17 cellular contexts compared by ENCODE assay signal in the genomic region with DNA sequence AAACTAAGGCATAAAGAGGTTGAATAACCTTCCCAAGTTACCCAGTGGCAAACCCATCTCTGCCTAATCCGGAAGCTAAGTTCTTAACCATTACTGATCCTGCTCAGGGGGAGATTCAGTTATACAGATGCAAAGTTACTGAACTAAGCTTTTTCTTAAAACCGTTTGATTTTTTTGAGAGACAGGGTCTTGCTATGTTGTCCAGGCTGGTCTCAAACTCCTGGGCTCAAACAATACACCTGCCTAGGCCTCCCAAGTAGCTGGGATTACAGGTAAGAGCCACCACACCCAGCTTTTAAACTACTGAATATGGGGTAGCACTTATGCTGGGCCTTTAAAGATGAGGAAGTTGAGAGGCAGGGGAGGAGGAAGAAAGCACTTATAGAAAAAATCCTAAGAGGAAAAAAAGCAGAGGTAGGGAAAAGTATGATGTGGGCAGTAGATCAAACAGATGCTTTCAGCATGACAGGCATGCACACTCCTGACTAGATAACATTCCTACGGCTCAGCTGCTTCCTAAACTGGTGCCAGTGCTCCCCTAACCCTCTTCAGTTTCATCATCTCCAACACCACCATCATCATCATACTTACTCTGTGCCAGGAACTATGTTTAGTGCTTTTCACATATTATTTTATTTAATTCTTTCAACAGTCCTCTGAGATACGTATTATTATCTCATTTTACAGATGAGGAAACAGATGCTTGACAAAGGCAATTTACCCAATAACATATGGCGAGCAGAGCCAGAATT. TPM values are rescaled to one million over a fixed set of nuclear protein-coding genes. Genes with fewer than 3 reads are reported as not detected.
DNase-seq lines count a peak whose midpoint lies in the region; ATAC-seq and TF ChIP-seq lines count a peak whose summit lies in the region.
"Had no signal": no experiment of that assay in that cellular context is flagged by ENCODE, and none has a peak within 500 bp of the region (broad histone marks: within the 10 kb centered on the region; RNA-seq: fewer than 3 reads in every experiment).

No MANE protein-coding gene starts in this region.

- peak overlapping the region; percentile 4 for H3K27ac Mint-ChIP-seq in activated T-cell treated with anti-CD3 and anti-CD28 coated beads, Interleukin-2, amount 50 U/mL, for 24 hours
- H3K27ac Mint-ChIP-seq in activated T-cell treated with anti-CD3 and anti-CD28 coated beads, Interleukin-2, amount 50 U/mL, for 72 hours: no peak overlapping the region

- peak overlapping the region; percentile 24 for H3K4me3 ChIP-seq in thymus (ENCODE audit: low read length)
- H3K4me3 ChIP-seq in WERI-Rb-1 (ENCODE audit: low read depth, low read length): no peak overlapping the region
- H3K4me3 ChIP-seq: upper lobe of left lung had no signal

- peaks cover 22% of the 10 kb centered on the region for H3K36me3 Mint-ChIP-seq in activated T-cell treated with anti-CD3 and anti-CD28 coated beads, Interleukin-2, amount 50 U/mL, for 24 hours (ENCODE audit: low read depth)
- H3K36me3 Mint-ChIP-seq in activated T-cell treated with anti-CD3 and anti-CD28 coated beads, Interleukin-2, amount 50 U/mL, for 72 hours (ENCODE audit: insufficient read depth in 2 of 2): peaks cover 1 to 2% of the 10 kb centered on the region in 2 donors

- no peak overlapping the region for H3K4me3 Mint-ChIP-seq in activated T-cell treated with anti-CD3 and anti-CD28 coated beads, Interleukin-2, amount 50 U/mL, for 24 hours
- no peak overlapping the region for H3K4me3 Mint-ChIP-seq in activated T-cell treated with anti-CD3 and anti-CD28 coated beads, Interleukin-2, amount 50 U/mL, for 72 hours

- H3K27me3 Mint-ChIP-seq in activated T-cell treated with anti-CD3 and anti-CD28 coated beads, Interleukin-2, amount 50 U/mL, for 24 hours: no peaks in the 10 kb centered on the region
- H3K27me3 Mint-ChIP-seq in activated T-cell treated with anti-CD3 and anti-CD28 coated beads, Interleukin-2, amount 50 U/mL, for 72 hours (ENCODE audit: low read depth): no peaks in the 10 kb centered on the region

- no peaks in the 10 kb centered on the region for H3K27me3 ChIP-seq in foreskin keratinocyte
- no peaks in the 10 kb centered on the region for H3K27me3 ChIP-seq in thymus (ENCODE audit: control insufficient read depth, insufficient read depth)
- no peaks in the 10 kb centered on the region for H3K27me3 ChIP-seq in WERI-Rb-1 (ENCODE audit: insufficient read depth, low read depth, severe bottlenecking)
- H3K27me3 ChIP-seq: upper lobe of left lung had no signal

- H3K36me3 ChIP-seq in thymus (ENCODE audit: control insufficient read depth, insufficient read depth): peaks cover 8% of the 10 kb centered on the region
- H3K36me3 ChIP-seq in WERI-Rb-1: no peaks in the 10 kb centered on the region

- no peak for DNase-seq in activated T-cell treated with anti-CD3 and anti-CD28 coated beads, Interleukin-2, amount 50 U/mL, for 24 hours
- no peak for DNase-seq in activated T-cell treated with anti-CD3 and anti-CD28 coated beads, Interleukin-2, amount 50 U/mL, for 72 hours
- peak; percentile 19 for DNase-seq in RPMI7951 (ENCODE audit: low read depth)
- peak; percentile 20 to 63 for DNase-seq in foreskin keratinocyte
- no peak for DNase-seq in COLO668 (lab: John Stamatoyannopoulos, UW; ENCODE audit: unreplicated experiment)
- DNase-seq in WERI-Rb-1: no peak
- DNase-seq: ACHN; activated CD4-positive, alpha-beta T cell treated with anti-CD3 and anti-CD28 coated beads, Interleukin-2, amount 50 U/mL, for 48 hours; activated gamma-delta T cell treated with Interleukin-2 at 50 U/mL for 16 hours; cerebellar nuclear complex; DMS79 treated with DMSO at 0.1 percent for 48 hours; erythroblast; mesenchymal stem cell; stimulated activated CD8-positive, alpha-beta memory T cell treated with anti-CD3 and anti-CD28 coated beads, Interleukin-4, amount 100 ng/mL, for 48 hours; upper lobe of left lung had no signal

- ATAC-seq in activated T-cell treated with anti-CD3 and anti-CD28 coated beads, Interleukin-2, amount 50 U/mL, for 72 hours (replicated peaks in 1 of 2): no peak
- ATAC-seq in foreskin keratinocyte (no peak), HG02759 (IDR thresholded peaks at IDR 0.05; ENCODE audit: unreplicated experiment) (no peak)

- H3K4me1 ChIP-seq in foreskin keratinocyte (peaks cover 4% of the 10 kb centered on the region), thymus (ENCODE audit: control insufficient read depth, insufficient read depth, low read length) (peaks cover 41% of the 10 kb centered on the region)

- H3K27ac ChIP-seq in foreskin keratinocyte: no peak overlapping the region
- peak overlapping the region; percentile 80 for H3K27ac ChIP-seq in thymus (ENCODE audit: low read depth)
- H3K27ac ChIP-seq in WERI-Rb-1: no peak overlapping the region; the same call in 1 of the 2 replicates
- H3K27ac ChIP-seq: upper lobe of left lung had no signal

- TF ChIP-seq CTCF in foreskin keratinocyte (conservative IDR thresholded peaks at IDR 0.05) (no peak), WERI-Rb-1 (IDR thresholded peaks at IDR 0.05; ENCODE audit: low read depth, low read length) (no peak)

- H3K9me3 Mint-ChIP-seq in activated T-cell treated with anti-CD3 and anti-CD28 coated beads, Interleukin-2, amount 50 U/mL, for 24 hours: no peaks in the 10 kb centered on the region
- H3K9me3 Mint-ChIP-seq in activated T-cell treated with anti-CD3 and anti-CD28 coated beads, Interleukin-2, amount 50 U/mL, for 72 hours: no peaks in the 10 kb centered on the region

- WGBS in thymus: 79% methylated on average over 5 of the region's 5 CpGs

- H3K4me1 Mint-ChIP-seq in activated T-cell treated with anti-CD3 and anti-CD28 coated beads, Interleukin-2, amount 50 U/mL, for 24 hours (ENCODE audit: low read depth): peaks cover 64% of the 10 kb centered on the region
- peaks cover 64% of the 10 kb centered on the region for H3K4me1 Mint-ChIP-seq in activated T-cell treated with anti-CD3 and anti-CD28 coated beads, Interleukin-2, amount 50 U/mL, for 72 hours (ENCODE audit: low read depth)

- H3K9me3 ChIP-seq in thymus (ENCODE audit: control insufficient read depth) (no peaks in the 10 kb centered on the region), WERI-Rb-1 (ENCODE audit: severe bottlenecking) (no peaks in the 10 kb centered on the region)
- H3K9me3 ChIP-seq: upper lobe of left lung had no signal

RNA-seq across cellular contexts. Expression of a gene that starts 5.8 kb away (rescaled TPM):
- 10 to 100 TPM in 1 of 2 donors, 1 to 10 TPM in 1; 8.4 to 10.1 TPM for total RNA-seq in activated T-cell treated with anti-CD3 and anti-CD28 coated beads, Interleukin-2, amount 50 U/mL, for 72 hours
- total RNA-seq in RPMI7951 (2014; rRNA removed; shearing (Covaris generic)): 8.4 and 10.2 TPM in 2 replicates
- 9.1 and 9.6 TPM in 2 replicates for total RNA-seq in foreskin keratinocyte
- 5.3 and 5.4 TPM in 2 replicates for polyA plus RNA-seq in foreskin keratinocyte
- polyA plus RNA-seq in thymus: 28.2 TPM

RNA-seq across cellular contexts. Expression of a gene that starts 29.5 kb away (rescaled TPM):
- not detected for total RNA-seq in activated T-cell treated with anti-CD3 and anti-CD28 coated beads, Interleukin-2, amount 50 U/mL, for 72 hours
- total RNA-seq in RPMI7951 (2014; rRNA removed; shearing (Covaris generic)): 2.2 and 4.1 TPM in 2 replicates
- total RNA-seq in foreskin keratinocyte: 0.04 and 0.07 TPM in 2 replicates
- 0.02 and 0.04 TPM in 2 replicates for polyA plus RNA-seq in foreskin keratinocyte
- polyA plus RNA-seq in thymus: 0.14 TPM

RNA-seq across cellular contexts. Expression of a gene that starts 53.8 kb away (rescaled TPM):
- total RNA-seq in activated T-cell treated with anti-CD3 and anti-CD28 coated beads, Interleukin-2, amount 50 U/mL, for 72 hours: not detected
- total RNA-seq in RPMI7951 (2014; rRNA removed; shearing (Covaris generic)): not detected in 2 replicates
- total RNA-seq in foreskin keratinocyte: not detected in 2 replicates
- not detected in 2 replicates for polyA plus RNA-seq in foreskin keratinocyte
- 0.41 TPM for polyA plus RNA-seq in thymus

Comparison
In these comparisons a context has a peak if more than half of its experiments do, and no peak if none do; other contexts are left out.
1. DNase-seq: peak in RPMI7951 (single experiment) and foreskin keratinocyte (2 of 2); none in activated T-cell treated with anti-CD3 and anti-CD28 coated beads, Interleukin-2, amount 50 U/mL, for 24 hours (single experiment), activated T-cell treated with anti-CD3 and anti-CD28 coated beads, Interleukin-2, amount 50 U/mL, for 72 hours (0 of 2), COLO668 (single experiment) and WERI-Rb-1 (single experiment).